ENCODE assay signal across 14 cellular contexts in genomic region chr2:55772309-55772980, GRCh38.
"Had no signal": no experiment of that assay in that cellular context is flagged by ENCODE, and none has a peak within 500 bp of the region (broad histone marks: within the 10 kb centered on the region; RNA-seq: fewer than 3 reads in every experiment).

No MANE protein-coding gene starts in this region.

- H3K9me3 ChIP-seq: suprapubic skin had no signal

- ATAC-seq: activated CD4-positive, alpha-beta T cell treated with anti-CD3 and anti-CD28 coated beads for 36 hours; stimulated activated naive CD8-positive, alpha-beta T cell treated with anti-CD3 and anti-CD28 coated beads, Interleukin-15, Interleukin-2, amounts not matched to agents 100 U/mL and 50 U/mL, for 24 hours had no signal

- DNase-seq: activated CD4-positive, alpha-beta T cell treated with anti-CD3 and anti-CD28 coated beads for 36 hours; activated naive CD4-positive, alpha-beta T cell; effector CD8-positive, alpha-beta T cell; erythroblast; occipital lobe; stimulated activated CD4-positive, alpha-beta T cell treated with anti-CD3 and anti-CD28 coated beads, Interleukin-4, amount 100 ng/mL, for 1 hour; stimulated activated CD8-positive, alpha-beta memory T cell treated with anti-CD3 and anti-CD28 coated beads, Interleukin-4, amount 100 ng/mL, for 48 hours; stimulated activated naive CD8-positive, alpha-beta T cell treated with anti-CD3 and anti-CD28 coated beads, Interleukin-15, Interleukin-2, amounts not matched to agents 100 U/mL and 50 U/mL, for 24 hours; T1000 had no signal

- H3K27ac ChIP-seq: suprapubic skin, VCaP had no signal

- H3K36me3 Mint-ChIP-seq: type B pancreatic cell had no signal

- H3K27ac Mint-ChIP-seq: activated CD4-positive, alpha-beta T cell treated with anti-CD3 and anti-CD28 coated beads for 36 hours; activated T-helper 1 cell treated with anti-CD3 and anti-CD28 coated beads, Interleukin-12 subunit alpha, Interleukin-12 subunit beta, Interleukin-2, Interleukin-4 antibody, amounts not matched to agents 30 ng/mL and 10 ng/mL and 1 ng/mL, durations not matched to agents 14 hours and 24 hours and 36 hours; nephron; type B pancreatic cell had no signal

- H3K27me3 ChIP-seq: suprapubic skin had no signal

- H3K4me3 Mint-ChIP-seq: activated CD4-positive, alpha-beta T cell treated with anti-CD3 and anti-CD28 coated beads for 36 hours; activated T-helper 1 cell treated with anti-CD3 and anti-CD28 coated beads, Interleukin-12 subunit alpha, Interleukin-12 subunit beta, Interleukin-2, Interleukin-4 antibody, amounts not matched to agents 30 ng/mL and 10 ng/mL and 1 ng/mL, durations not matched to agents 14 hours and 24 hours and 36 hours; nephron; type B pancreatic cell had no signal

- H3K4me1 Mint-ChIP-seq: activated CD4-positive, alpha-beta T cell treated with anti-CD3 and anti-CD28 coated beads for 36 hours had no signal

- H3K4me3 ChIP-seq: suprapubic skin had no signal

- H3K9me3 Mint-ChIP-seq: activated T-helper 1 cell treated with anti-CD3 and anti-CD28 coated beads, Interleukin-12 subunit alpha, Interleukin-12 subunit beta, Interleukin-2, Interleukin-4 antibody, amounts not matched to agents 30 ng/mL and 10 ng/mL and 1 ng/mL, durations not matched to agents 14 hours and 24 hours and 36 hours had no signal

- H3K36me3 ChIP-seq: suprapubic skin had no signal
